Comparison of ENCODE assay signal across 8 cellular contexts in genomic region chr22:45007946-45008852, GRCh38. TPM values are rescaled to one million over a fixed set of nuclear protein-coding genes. Genes with fewer than 3 reads are reported as not detected.
DNase-seq lines count a peak whose midpoint lies in the region; ATAC-seq and TF ChIP-seq lines count a peak whose summit lies in the region.

No MANE protein-coding gene starts in this region.

- H3K4me3 ChIP-seq in ascending aorta (peak overlapping the region; percentile 59 to 73), lower lobe of right lung (peak overlapping the region; percentile 47), upper lobe of right lung (peak overlapping the region; percentile 35)

- TF ChIP-seq CTCF in ascending aorta (IDR thresholded peaks at IDR 0.05) (no peak), lower lobe of right lung (IDR thresholded peaks at IDR 0.05) (no peak), upper lobe of right lung (IDR thresholded peaks at IDR 0.05) (no peak)

- no peaks in the 10 kb centered on the region for H3K36me3 Mint-ChIP-seq in activated naive CD4-positive, alpha-beta T cell treated with anti-CD3 and anti-CD28 coated beads, Interleukin-2, amount 50 U/mL, for 24 hours

- ATAC-seq in lower lobe of right lung: no peak
- no peak for ATAC-seq in upper lobe of right lung

- no peaks in the 10 kb centered on the region for H3K36me3 ChIP-seq in ascending aorta
- H3K36me3 ChIP-seq in lower lobe of right lung: no peaks in the 10 kb centered on the region
- no peaks in the 10 kb centered on the region for H3K36me3 ChIP-seq in upper lobe of right lung

- intact Hi-C loops in ascending aorta (cut with DNase I): no loop called here
- intact Hi-C loops in lower lobe of right lung (cut with DNase I): no loop called here
- intact Hi-C loops in upper lobe of right lung (cut with DNase I): no loop called here

- peaks cover 3% of the 10 kb centered on the region for H3K27me3 ChIP-seq in ascending aorta
- H3K27me3 ChIP-seq in lower lobe of right lung (ENCODE audit: low read depth): peaks cover 81% of the 10 kb centered on the region
- peaks cover 77% of the 10 kb centered on the region for H3K27me3 ChIP-seq in upper lobe of right lung

- H3K4me1 ChIP-seq in ascending aorta (peaks cover 15 to 27% of the 10 kb centered on the region in 2 donors), lower lobe of right lung (peaks cover 27% of the 10 kb centered on the region), upper lobe of right lung (peaks cover 23% of the 10 kb centered on the region)

- peaks cover 46% of the 10 kb centered on the region for H3K27me3 Mint-ChIP-seq in activated naive CD4-positive, alpha-beta T cell treated with anti-CD3 and anti-CD28 coated beads, Interleukin-2, amount 50 U/mL, for 24 hours

- peak overlapping the region in 1 of 2 donors; percentile 38 for H3K27ac ChIP-seq in ascending aorta
- no peak overlapping the region for H3K27ac ChIP-seq in lower lobe of right lung
- H3K27ac ChIP-seq in upper lobe of right lung: no peak overlapping the region

- no peaks in the 10 kb centered on the region for H3K9me3 ChIP-seq in ascending aorta
- no peaks in the 10 kb centered on the region for H3K9me3 ChIP-seq in lower lobe of right lung
- H3K9me3 ChIP-seq in upper lobe of right lung: no peaks in the 10 kb centered on the region

- H3K27ac Mint-ChIP-seq in activated naive CD4-positive, alpha-beta T cell treated with anti-CD3 and anti-CD28 coated beads, Interleukin-2, amount 50 U/mL, for 24 hours: no peak overlapping the region

- no peaks in the 10 kb centered on the region for H3K9me3 Mint-ChIP-seq in activated naive CD4-positive, alpha-beta T cell treated with anti-CD3 and anti-CD28 coated beads, Interleukin-2, amount 50 U/mL, for 24 hours

- peak overlapping the region; percentile 33 for H3K4me3 Mint-ChIP-seq in activated naive CD4-positive, alpha-beta T cell treated with anti-CD3 and anti-CD28 coated beads, Interleukin-2, amount 50 U/mL, for 24 hours

- no peak for DNase-seq in activated naive CD4-positive, alpha-beta T cell treated with anti-CD3 and anti-CD28 coated beads, Interleukin-2, amount 50 U/mL, for 16 hours
- DNase-seq in ascending aorta (ENCODE audit: low spot score in 2 of 2) (no peak), lower lobe of right lung (no peak), upper lobe of right lung (no peak), LoVo (ENCODE audit: low spot score) (no peak), occipital lobe (lab: John Stamatoyannopoulos, UW) (no peak), AG08396 (ENCODE audit: low spot score) (no peak)

- peaks cover 19% of the 10 kb centered on the region for H3K4me1 Mint-ChIP-seq in activated naive CD4-positive, alpha-beta T cell treated with anti-CD3 and anti-CD28 coated beads, Interleukin-2, amount 50 U/mL, for 24 hours

RNA-seq across cellular contexts. Expression of gene PHF21B, which starts 1.6 kb away (rescaled TPM):
- total RNA-seq in ascending aorta: not detected
- not detected for total RNA-seq in lower lobe of right lung
- total RNA-seq in upper lobe of right lung: 0.12 TPM
- total RNA-seq in occipital lobe: 8.1 TPM
